Comparison of ENCODE assay signal across 8 cellular contexts in the genomic region with DNA sequence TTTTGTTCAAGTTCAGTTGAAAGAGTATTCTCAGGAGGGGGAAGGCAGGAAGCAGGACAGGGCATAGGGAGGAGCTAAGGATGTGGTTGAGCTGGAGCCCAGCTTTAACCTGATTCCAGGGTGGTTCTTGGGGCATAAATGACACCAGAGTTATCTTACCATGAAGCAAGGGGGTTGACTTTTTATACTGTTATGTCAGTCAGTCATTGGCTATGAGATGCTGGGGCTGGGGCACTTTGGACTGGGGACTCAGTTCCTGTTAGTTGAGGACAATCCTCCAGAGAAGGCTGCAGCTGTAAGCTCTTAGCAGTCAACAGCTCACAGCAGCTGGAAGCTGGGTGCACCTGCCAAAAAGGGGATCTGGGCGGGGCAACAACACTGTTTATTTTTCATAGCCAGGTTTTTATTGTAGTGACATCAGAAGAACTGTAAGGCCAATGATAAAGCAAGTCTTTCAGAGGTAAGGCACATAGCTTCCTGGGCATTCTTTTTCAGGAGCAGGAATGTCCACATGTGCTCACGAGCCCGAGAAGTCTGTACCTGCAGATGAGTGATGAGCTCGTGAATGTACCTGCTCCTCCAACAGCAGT.
A peak's percentile ranks its signal among the peaks of the same experiment; 100 is the strongest.
DNase-seq lines count a peak whose midpoint lies in the region; ATAC-seq and TF ChIP-seq lines count a peak whose summit lies in the region.

No MANE protein-coding gene starts in this region.

- H3K27me3 ChIP-seq in tibial nerve: no peaks in the 10 kb centered on the region

- ATAC-seq in HG03045 (IDR thresholded peaks at IDR 0.05; ENCODE audit: unreplicated experiment) (peak; percentile 63), left colon (peak; percentile 76)

- TF ChIP-seq EP300 in tibial nerve (IDR thresholded peaks at IDR 0.05): no peak

- DNase-seq in NOMO-1 treated with DMSO at 0.1 percent for 48 hours (lab: John Stamatoyannopoulos, UW; ENCODE audit: unreplicated experiment) (peak; percentile 42), NOMO-1 treated with dmso at 0.1 percent for 144 hours (lab: John Stamatoyannopoulos, UW; ENCODE audit: unreplicated experiment) (no peak), NCI-H345 treated with DMSO at 0.1 percent for 48 hours (lab: John Stamatoyannopoulos, UW; ENCODE audit: unreplicated experiment) (peak; percentile 10), left colon (peak; percentile 47 to 61), D341Med (ENCODE audit: low spot score) (no peak), tibial nerve (ENCODE audit: low spot score in 2 of 2) (no peak), coronary artery (ENCODE audit: low spot score) (no peak)

- no peaks in the 10 kb centered on the region for H3K4me1 ChIP-seq in tibial nerve

- no peaks in the 10 kb centered on the region for H3K36me3 ChIP-seq in tibial nerve

- TF ChIP-seq POLR2A in tibial nerve (IDR thresholded peaks at IDR 0.05): no peak

- intact Hi-C loops in left colon (cut with DNase I, micrococcal nuclease): no loop called here

- 40 to 74% methylated on average over 1 to 4 of the region's 4 CpGs for WGBS in tibial nerve, 2 donors

- no peaks in the 10 kb centered on the region for H3K9me3 ChIP-seq in tibial nerve

- TF ChIP-seq CTCF in tibial nerve (IDR thresholded peaks at IDR 0.05) (no peak), coronary artery (IDR thresholded peaks at IDR 0.05) (no peak)

- no peak overlapping the region for H3K27ac ChIP-seq in tibial nerve
- no peak overlapping the region for H3K27ac ChIP-seq in coronary artery

- H3K4me3 ChIP-seq in tibial nerve (no peak overlapping the region), coronary artery (no peak overlapping the region)

Comparison
In these comparisons a context has a peak if more than half of its experiments do, and no peak if none do; other contexts are left out.
1. DNase-seq: peak in NOMO-1 treated with DMSO at 0.1 percent for 48 hours (single experiment), NCI-H345 treated with DMSO at 0.1 percent for 48 hours (single experiment) and left colon (2 of 2); none in NOMO-1 treated with dmso at 0.1 percent for 144 hours (single experiment), D341Med (single experiment), tibial nerve (0 of 2) and coronary artery (single experiment).